ENCODE assay signal across 21 cellular contexts in genomic region chr1:48038273-48038767, GRCh38. TPM values are rescaled to one million over a fixed set of nuclear protein-coding genes. Genes with fewer than 3 reads are reported as not detected.
A peak's percentile ranks its signal among the peaks of the same experiment; 100 is the strongest.
DNase-seq lines count a peak whose midpoint lies in the region; ATAC-seq lines count a peak whose summit lies in the region.
"Had no signal": no experiment of that assay in that cellular context is flagged by ENCODE, and none has a peak within 500 bp of the region (broad histone marks: within the 10 kb centered on the region; RNA-seq: fewer than 3 reads in every experiment).

No MANE protein-coding gene starts in this region.

- intact Hi-C loops in sciatic nerve (cut with DNase I): no loop called here

- DNase-seq in NCI-H510A treated with DMSO at 0.1 percent for 48 hours (lab: John Stamatoyannopoulos, UW): peak; percentile 35
- no peak for DNase-seq in NCI-H510A (lab: John Stamatoyannopoulos, UW)
- peak; percentile 24 for DNase-seq in NCI-H345 treated with DMSO at 0.1 percent for 48 hours (lab: John Stamatoyannopoulos, UW; ENCODE audit: unreplicated experiment)
- DNase-seq in mesenteric fat pad (ENCODE audit: low spot score): peak; percentile 16
- DNase-seq in sciatic nerve (ENCODE audit: low spot score): peak; percentile 9
- no peak for DNase-seq in germinal center (ENCODE audit: low spot score)
- no peak for DNase-seq in NCI-H2081 (lab: John Stamatoyannopoulos, UW)
- DNase-seq: CD4-positive, CD25-positive, alpha-beta regulatory T cell; GM23248; HFFc6; Kasumi-1; MV-4-11; NCI-H524; NCI-H774; SHP77; T-cell had no signal

- no peak for ATAC-seq in sciatic nerve
- ATAC-seq: HepG2, Panc1, T-cell had no signal

RNA-seq across cellular contexts. Expression of gene TRABD2B, which starts 41.1 kb away (rescaled TPM):
- 2.3 TPM for total RNA-seq in mesenteric fat pad
- 5.0 TPM for total RNA-seq in sciatic nerve
- total RNA-seq: CD4-positive, CD25-positive, alpha-beta regulatory T cell; GM23248; HepG2; HFFc6; HT1080; OCI-LY7; SK-MEL-5; T-cell had no signal

Comparison
In these comparisons a context has a peak if more than half of its experiments do, and no peak if none do; other contexts are left out.
1. DNase-seq: peak in NCI-H510A treated with DMSO at 0.1 percent for 48 hours (single experiment), NCI-H345 treated with DMSO at 0.1 percent for 48 hours (single experiment), mesenteric fat pad (single experiment) and sciatic nerve (single experiment); none in NCI-H510A (single experiment), germinal center (single experiment) and NCI-H2081 (0 of 2).